In genomic region chr4:83731609-83732008, GRCh38 we compare ENCODE assay signal across 18 cellular contexts.
DNase-seq lines count a peak whose midpoint lies in the region; ATAC-seq and TF ChIP-seq lines count a peak whose summit lies in the region.
"Had no signal": no experiment of that assay in that cellular context is flagged by ENCODE, and none has a peak within 500 bp of the region (broad histone marks: within the 10 kb centered on the region; RNA-seq: fewer than 3 reads in every experiment).

No MANE protein-coding gene starts in this region.

- H3K27me3 ChIP-seq in HCT116 (ENCODE audit: insufficient read depth, low read length) (no peaks in the 10 kb centered on the region), RWPE2 (ENCODE audit: insufficient read depth, poor library complexity, severe bottlenecking) (peaks cover 2% of the 10 kb centered on the region), esophagus muscularis mucosa (no peaks in the 10 kb centered on the region)
- H3K27me3 ChIP-seq: spleen had no signal

- H4K20me1 ChIP-seq in HCT116 (ENCODE audit: insufficient read depth): no peaks in the 10 kb centered on the region

- peak overlapping the region; percentile 46 for H3K4me2 ChIP-seq in HCT116 (ENCODE audit: low read length)

- TF ChIP-seq POLR2A in HCT116 (IDR thresholded peaks at IDR 0.05; ENCODE audit: borderline replicate concordance, extremely low read depth, insufficient read depth, insufficient read length) (no peak), esophagus muscularis mucosa (IDR thresholded peaks at IDR 0.05; ENCODE audit: low read depth) (no peak)

- no peaks in the 10 kb centered on the region for H3K9me2 ChIP-seq in HCT116 (ENCODE audit: insufficient read depth)

- BruUV-seq in HCT116 (replicated peaks; lab: Mats Ljungman, UMichigan): no TSS peak

- H3K4me1 ChIP-seq in HCT116 (ENCODE audit: control insufficient read depth in 1 of 2, insufficient read depth in 2 of 2, low read length in 2 of 2) (peaks cover 0 to 10% of the 10 kb centered on the region in 2 experiments; a peak in 2 of 4 replicates), RWPE2 (ENCODE audit: insufficient read depth, poor library complexity, severe bottlenecking) (no peaks in the 10 kb centered on the region), esophagus muscularis mucosa (no peaks in the 10 kb centered on the region)
- H3K4me1 ChIP-seq: SJSA1, spleen had no signal

- intact Hi-C loops in HCT116 (cut with micrococcal nuclease): no loop called here
- intact Hi-C loops in esophagus muscularis mucosa (cut with DNase I): no loop called here

- CTCF ChIA-PET in HCT116 (lab: Charles Lee): no interaction called here

- TF ChIP-seq EP300 in esophagus muscularis mucosa (IDR thresholded peaks at IDR 0.05): no peak

- H3K9ac ChIP-seq in HCT116 (ENCODE audit: low read length): no peak overlapping the region

- no peak for TF ChIP-seq RAD21 in HCT116 (IDR thresholded peaks at IDR 0.05; ENCODE audit: low read depth)

- DNase-seq in AG09309 (ENCODE audit: low read depth): peak; percentile 2
- DNase-seq in HCT116 (ENCODE audit: low read depth, low spot score): peak; percentile 26
- DNase-seq in RWPE2 (ENCODE audit: low spot score): no peak
- DNase-seq in foreskin fibroblast: peak; percentile 29 to 30
- DNase-seq in activated CD4-positive, alpha-beta T cell treated with anti-CD3 and anti-CD28 coated beads, Interleukin-2, amount 50 U/mL, for 1 hour: no peak
- no peak for DNase-seq in esophagus muscularis mucosa (ENCODE audit: extremely low spot score)
- no peak for DNase-seq in NCI-H510A (lab: John Stamatoyannopoulos, UW)
- no peak for DNase-seq in stimulated activated naive CD8-positive, alpha-beta T cell treated with anti-CD3 and anti-CD28 coated beads, Interleukin-15, Interleukin-2, amounts not matched to agents 100 U/mL and 50 U/mL, for 24 hours
- DNase-seq: activated CD4-positive, alpha-beta T cell treated with anti-CD3 and anti-CD28 coated beads, Interleukin-2, amount 50 U/mL, for 4 hours; activated CD8-positive, alpha-beta memory T cell treated with anti-CD3 and anti-CD28 coated beads, Interleukin-2, amount 50 U/mL, for 48 hours; activated effector memory CD4-positive, alpha-beta T cell treated with Interleukin-2 at 50 U/mL for 16 hours; activated naive CD8-positive, alpha-beta T cell treated with anti-CD3 and anti-CD28 coated beads, Interleukin-2, amount 50 U/mL, for 24 hours; CD4-positive, alpha-beta T cell; kidney; NCI-H1417 treated with DMSO at 0.1 percent for 48 hours; spleen had no signal

- no peak overlapping the region for H3K27ac ChIP-seq in HCT116 (ENCODE audit: low read depth, low read length)
- no peak overlapping the region for H3K27ac ChIP-seq in RWPE2 (ENCODE audit: poor library complexity, severe bottlenecking)
- H3K27ac ChIP-seq in esophagus muscularis mucosa (replicated peaks in 1 of 4): no peak overlapping the region
- H3K27ac ChIP-seq: SJSA1, spleen, VCaP had no signal

- POLR2A ChIA-PET in HCT116 (lab: Charles Lee): no interaction called here

- 89% methylated on average over 3 of the region's 3 CpGs for WGBS in esophagus muscularis mucosa

- no peaks in the 10 kb centered on the region for H3K36me3 ChIP-seq in HCT116 (ENCODE audit: control insufficient read depth in 1 of 2, insufficient read depth in 2 of 2, low read length in 2 of 2)
- H3K36me3 ChIP-seq in RWPE2 (ENCODE audit: low read depth): no peaks in the 10 kb centered on the region
- H3K36me3 ChIP-seq in esophagus muscularis mucosa: no peaks in the 10 kb centered on the region
- H3K36me3 ChIP-seq: SJSA1, spleen had no signal

- H3K4me3 ChIP-seq in AG09309 (ENCODE audit: control insufficient read depth, low read depth, low read length): no peak overlapping the region
- H3K4me3 ChIP-seq in HCT116 (replicated peaks in 1 of 2; ENCODE audit: low read depth in 1 of 2, low read length in 2 of 2): no peak overlapping the region
- H3K4me3 ChIP-seq in RWPE2 (ENCODE audit: severe bottlenecking): no peak overlapping the region
- H3K4me3 ChIP-seq in foreskin fibroblast (ENCODE audit: low read depth in 1 of 2, low read length in 2 of 2): no peak overlapping the region
- no peak overlapping the region for H3K4me3 ChIP-seq in esophagus muscularis mucosa
- H3K4me3 ChIP-seq: SJSA1, spleen had no signal

- no peak for TF ChIP-seq CTCF in AG09309 (IDR thresholded peaks at IDR 0.05; ENCODE audit: control insufficient read depth, insufficient read depth, low read depth, low read length, missing control alignments)
- TF ChIP-seq CTCF in HCT116 (IDR thresholded peaks at IDR 0.05 in 2 of 3, conservative IDR thresholded peaks at IDR 0.05 in 1 of 3; ENCODE audit: borderline replicate concordance in 1 of 3, insufficient read depth in 1 of 3, low read depth in 2 of 3, low read length in 2 of 3): no peak
- TF ChIP-seq CTCF in RWPE2 (IDR thresholded peaks at IDR 0.05; ENCODE audit: poor library complexity, severe bottlenecking): no peak
- TF ChIP-seq CTCF in foreskin fibroblast (IDR thresholded peaks at IDR 0.05; ENCODE audit: low read depth, low read length): no peak
- TF ChIP-seq CTCF in esophagus muscularis mucosa (IDR thresholded peaks at IDR 0.05): no peak

- H3K79me2 ChIP-seq in HCT116 (ENCODE audit: insufficient read depth, low read length): no peaks in the 10 kb centered on the region

- RAD21 ChIA-PET in HCT116 (lab: Charles Lee; ENCODE audit: low non-redundant PET in 1 of 2, low total read pairs in 2 of 2, uncharacterized antibody in 2 of 2, unreplicated experiment in 2 of 2): interaction anchor here in 1 of 2 experiments (0.7 kb wide), 1 partner anchor 119 kb away, joined by 3 read pairs; no protein-coding TSS in a partner anchor

- H2AFZ ChIP-seq in HCT116 (ENCODE audit: low read depth, low read length, poor library complexity, severe bottlenecking): peak overlapping the region; percentile 59

- ATAC-seq in HCT116 (0 out of 2 replicates have a peak, but pooled peaks have one; percentile 36), RWPE2 (ENCODE audit: low read depth) (peak; percentile 44; the same call in 1 of the 3 replicates)
- ATAC-seq in stimulated activated naive CD8-positive, alpha-beta T cell treated with anti-CD3 and anti-CD28 coated beads, Interleukin-15, Interleukin-2, amounts not matched to agents 100 U/mL and 50 U/mL, for 24 hours: no peak
- ATAC-seq: activated naive CD8-positive, alpha-beta T cell treated with anti-CD3 and anti-CD28 coated beads, Interleukin-2, amount 50 U/mL, for 24 hours had no signal

- H3K9me3 ChIP-seq in HCT116 (ENCODE audit: control insufficient read depth in 1 of 2, insufficient read depth in 1 of 2, low read depth in 1 of 2, low read length in 2 of 2) (no peaks in the 10 kb centered on the region), RWPE2 (ENCODE audit: severe bottlenecking) (no peaks in the 10 kb centered on the region), esophagus muscularis mucosa (peaks cover 0 to 8% (median 2%) of the 10 kb centered on the region in 4 donors)
- H3K9me3 ChIP-seq: SJSA1 had no signal

TF ChIP-seq in HCT116, 20 proteins besides CTCF, POLR2A, EP300 and RAD21:
- TF ChIP-seq, protein P1, sequence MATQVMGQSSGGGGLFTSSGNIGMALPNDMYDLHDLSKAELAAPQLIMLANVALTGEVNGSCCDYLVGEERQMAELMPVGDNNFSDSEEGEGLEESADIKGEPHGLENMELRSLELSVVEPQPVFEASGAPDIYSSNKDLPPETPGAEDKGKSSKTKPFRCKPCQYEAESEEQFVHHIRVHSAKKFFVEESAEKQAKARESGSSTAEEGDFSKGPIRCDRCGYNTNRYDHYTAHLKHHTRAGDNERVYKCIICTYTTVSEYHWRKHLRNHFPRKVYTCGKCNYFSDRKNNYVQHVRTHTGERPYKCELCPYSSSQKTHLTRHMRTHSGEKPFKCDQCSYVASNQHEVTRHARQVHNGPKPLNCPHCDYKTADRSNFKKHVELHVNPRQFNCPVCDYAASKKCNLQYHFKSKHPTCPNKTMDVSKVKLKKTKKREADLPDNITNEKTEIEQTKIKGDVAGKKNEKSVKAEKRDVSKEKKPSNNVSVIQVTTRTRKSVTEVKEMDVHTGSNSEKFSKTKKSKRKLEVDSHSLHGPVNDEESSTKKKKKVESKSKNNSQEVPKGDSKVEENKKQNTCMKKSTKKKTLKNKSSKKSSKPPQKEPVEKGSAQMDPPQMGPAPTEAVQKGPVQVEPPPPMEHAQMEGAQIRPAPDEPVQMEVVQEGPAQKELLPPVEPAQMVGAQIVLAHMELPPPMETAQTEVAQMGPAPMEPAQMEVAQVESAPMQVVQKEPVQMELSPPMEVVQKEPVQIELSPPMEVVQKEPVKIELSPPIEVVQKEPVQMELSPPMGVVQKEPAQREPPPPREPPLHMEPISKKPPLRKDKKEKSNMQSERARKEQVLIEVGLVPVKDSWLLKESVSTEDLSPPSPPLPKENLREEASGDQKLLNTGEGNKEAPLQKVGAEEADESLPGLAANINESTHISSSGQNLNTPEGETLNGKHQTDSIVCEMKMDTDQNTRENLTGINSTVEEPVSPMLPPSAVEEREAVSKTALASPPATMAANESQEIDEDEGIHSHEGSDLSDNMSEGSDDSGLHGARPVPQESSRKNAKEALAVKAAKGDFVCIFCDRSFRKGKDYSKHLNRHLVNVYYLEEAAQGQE (IDR thresholded peaks at IDR 0.05; ENCODE audit: low read depth): no peak
- TF ChIP-seq EZH2phosphoT487 (IDR thresholded peaks at IDR 0.05; ENCODE audit: borderline replicate concordance) (no peak), TCF7L2 (IDR thresholded peaks at IDR 0.05; ENCODE audit: borderline replicate concordance, extremely low read depth, insufficient read depth, insufficient read length) (no peak), ELF1 (IDR thresholded peaks at IDR 0.05; ENCODE audit: borderline replicate concordance, low read depth) (no peak), SRF (IDR thresholded peaks at IDR 0.05; ENCODE audit: low read depth) (no peak)
- TF ChIP-seq, protein P2, sequence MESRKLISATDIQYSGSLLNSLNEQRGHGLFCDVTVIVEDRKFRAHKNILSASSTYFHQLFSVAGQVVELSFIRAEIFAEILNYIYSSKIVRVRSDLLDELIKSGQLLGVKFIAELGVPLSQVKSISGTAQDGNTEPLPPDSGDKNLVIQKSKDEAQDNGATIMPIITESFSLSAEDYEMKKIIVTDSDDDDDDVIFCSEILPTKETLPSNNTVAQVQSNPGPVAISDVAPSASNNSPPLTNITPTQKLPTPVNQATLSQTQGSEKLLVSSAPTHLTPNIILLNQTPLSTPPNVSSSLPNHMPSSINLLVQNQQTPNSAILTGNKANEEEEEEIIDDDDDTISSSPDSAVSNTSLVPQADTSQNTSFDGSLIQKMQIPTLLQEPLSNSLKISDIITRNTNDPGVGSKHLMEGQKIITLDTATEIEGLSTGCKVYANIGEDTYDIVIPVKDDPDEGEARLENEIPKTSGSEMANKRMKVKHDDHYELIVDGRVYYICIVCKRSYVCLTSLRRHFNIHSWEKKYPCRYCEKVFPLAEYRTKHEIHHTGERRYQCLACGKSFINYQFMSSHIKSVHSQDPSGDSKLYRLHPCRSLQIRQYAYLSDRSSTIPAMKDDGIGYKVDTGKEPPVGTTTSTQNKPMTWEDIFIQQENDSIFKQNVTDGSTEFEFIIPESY (IDR thresholded peaks at IDR 0.05; ENCODE audit: extremely low read depth, insufficient replicate concordance, low read length): no peak
TF ChIP-seq in HCT116: peak in this region for 0.

Comparison
In these comparisons a context has a peak if more than half of its experiments do, and no peak if none do; other contexts are left out.
1. DNase-seq: peak in AG09309 (single experiment), HCT116 (single experiment) and foreskin fibroblast (2 of 2); none in RWPE2 (single experiment), activated CD4-positive, alpha-beta T cell treated with anti-CD3 and anti-CD28 coated beads, Interleukin-2, amount 50 U/mL, for 1 hour (single experiment), esophagus muscularis mucosa (single experiment), NCI-H510A (single experiment) and stimulated activated naive CD8-positive, alpha-beta T cell treated with anti-CD3 and anti-CD28 coated beads, Interleukin-15, Interleukin-2, amounts not matched to agents 100 U/mL and 50 U/mL, for 24 hours (single experiment).